Comparison of ENCODE assay signal across 19 cellular contexts in genomic region chr17:8466466-8466865, GRCh38. TPM values are rescaled to one million over a fixed set of nuclear protein-coding genes. Genes with fewer than 3 reads are reported as not detected.
DNase-seq lines count a peak whose midpoint lies in the region; ATAC-seq and TF ChIP-seq lines count a peak whose summit lies in the region.
"Had no signal": no experiment of that assay in that cellular context is flagged by ENCODE, and none has a peak within 500 bp of the region (broad histone marks: within the 10 kb centered on the region; RNA-seq: fewer than 3 reads in every experiment).

No MANE protein-coding gene starts in this region.

- H3K27me3 ChIP-seq in aorta (ENCODE audit: control insufficient read depth in 1 of 2, insufficient read depth in 2 of 2, low read length in 1 of 2), result no peaks in the 10 kb centered on the region
- H3K27me3 ChIP-seq: esophagus squamous epithelium had no signal

- H3K4me1 Mint-ChIP-seq in HFFc6 (ENCODE audit: low read depth), result peaks cover 47% of the 10 kb centered on the region
- H3K4me1 Mint-ChIP-seq: activated B cell treated with CpG ODN at 0.5 μM for 24 hours; activated CD4-positive, alpha-beta memory T cell treated with anti-CD3 and anti-CD28 coated beads, Interleukin-2, amount 10 ng/mL, durations not matched to agents 7 days and 5 days; activated naive CD4-positive, alpha-beta T cell treated with anti-CD3 and anti-CD28 coated beads, Interleukin-2, amount 10 ng/mL, durations not matched to agents 7 days and 5 days had no signal

- H3K9me3 ChIP-seq in aorta (ENCODE audit: control insufficient read depth, low read length), result no peaks in the 10 kb centered on the region
- H3K9me3 ChIP-seq: esophagus squamous epithelium had no signal

- no peak for TF ChIP-seq CTCF in HFFc6 (IDR thresholded peaks at IDR 0.05)

- H3K4me3 ChIP-seq in aorta (ENCODE audit: low read length in 2 of 2), result no peak overlapping the region
- H3K4me3 ChIP-seq: K562 had no signal

- peak overlapping the region; percentile 65; the same call in 1 of the 2 replicates for H3K27ac Mint-ChIP-seq in HFFc6
- H3K27ac Mint-ChIP-seq: activated B cell treated with CpG ODN at 0.5 μM for 24 hours; activated naive CD4-positive, alpha-beta T cell treated with anti-CD3 and anti-CD28 coated beads, Interleukin-2, amount 10 ng/mL, durations not matched to agents 7 days and 5 days; activated T-cell treated with anti-CD3 and anti-CD28 coated beads, Interleukin-2, amount 50 U/mL, for 24 hours; type B pancreatic cell had no signal

- peaks cover 0 to 1% of the 10 kb centered on the region in 2 donors for H3K36me3 ChIP-seq in aorta (ENCODE audit: control insufficient read depth in 1 of 2, insufficient read depth in 2 of 2, low read length in 1 of 2)

- 8 to 13% methylated on average over 3 of the region's 3 CpGs for WGBS in aorta, 2 donors

- H3K9me3 Mint-ChIP-seq in HFFc6, result no peaks in the 10 kb centered on the region
- H3K9me3 Mint-ChIP-seq: activated B cell treated with CpG ODN at 0.5 μM for 24 hours; activated CD4-positive, alpha-beta memory T cell treated with anti-CD3 and anti-CD28 coated beads, Interleukin-2, amount 10 ng/mL, durations not matched to agents 7 days and 5 days; activated naive CD4-positive, alpha-beta T cell treated with anti-CD3 and anti-CD28 coated beads, Interleukin-2, amount 10 ng/mL, durations not matched to agents 7 days and 5 days; activated T-cell treated with anti-CD3 and anti-CD28 coated beads, Interleukin-2, amount 50 U/mL, for 24 hours; type B pancreatic cell had no signal

- H3K27me3 Mint-ChIP-seq in HFFc6 (ENCODE audit: insufficient read depth), result peaks cover 2% of the 10 kb centered on the region
- H3K27me3 Mint-ChIP-seq: activated B cell treated with CpG ODN at 0.5 μM for 24 hours; activated CD4-positive, alpha-beta memory T cell treated with anti-CD3 and anti-CD28 coated beads, Interleukin-2, amount 10 ng/mL, durations not matched to agents 7 days and 5 days; activated naive CD4-positive, alpha-beta T cell treated with anti-CD3 and anti-CD28 coated beads, Interleukin-2, amount 10 ng/mL, durations not matched to agents 7 days and 5 days; activated T-cell treated with anti-CD3 and anti-CD28 coated beads, Interleukin-2, amount 50 U/mL, for 24 hours; type B pancreatic cell had no signal

- peak overlapping the region in 1 of 2 donors; percentile 61 for H3K27ac ChIP-seq in aorta (ENCODE audit: low read depth in 1 of 2, low read length in 2 of 2)

- intact Hi-C loops in aorta (cut with DNase I), result no loop called here

- H3K36me3 Mint-ChIP-seq in HFFc6 (ENCODE audit: low read depth), result peaks cover 21% of the 10 kb centered on the region

- peak; percentile 71 for DNase-seq in AG08396 (ENCODE audit: low spot score)
- DNase-seq in HFFc6, result peak; percentile 51
- DNase-seq in ecto neural progenitor cell (ENCODE audit: low spot score), result peak; percentile 35
- peak; percentile 84 for DNase-seq in myocyte (ENCODE audit: low read depth)
- DNase-seq in aorta, result no peak
- no peak for DNase-seq in NCI-H1048 (lab: John Stamatoyannopoulos, UW)
- no peak for DNase-seq in NCI-H2196 (lab: John Stamatoyannopoulos, UW; ENCODE audit: unreplicated experiment)
- DNase-seq: activated B cell treated with CpG ODN at 0.5 μM for 24 hours; activated CD4-positive, alpha-beta memory T cell treated with anti-CD3 and anti-CD28 coated beads, Interleukin-2, amount 10 ng/mL, durations not matched to agents 7 days and 5 days; activated naive CD4-positive, alpha-beta T cell treated with anti-CD3 and anti-CD28 coated beads, Interleukin-2, amount 10 ng/mL, durations not matched to agents 7 days and 5 days; activated T-cell treated with anti-CD3 and anti-CD28 coated beads, Interleukin-2, amount 50 U/mL, for 24 hours; esophagus squamous epithelium; left cardiac atrium; NCI-H2171; NCI-H748 treated with DMSO at 0.1 percent for 48 hours; stimulated activated naive CD4-positive, alpha-beta T cell had no signal

- ATAC-seq in aorta (ENCODE audit: low FRiP score) (no peak), GM21717 (IDR thresholded peaks at IDR 0.05; ENCODE audit: unreplicated experiment) (no peak)
- ATAC-seq: K562, left cardiac atrium had no signal

- H3K4me1 ChIP-seq in aorta (ENCODE audit: control insufficient read depth in 1 of 2, insufficient read depth in 2 of 2, low read length in 2 of 2), result peaks cover 0 to 3% of the 10 kb centered on the region in 2 donors

- H3K4me3 Mint-ChIP-seq in HFFc6, result no peak overlapping the region
- H3K4me3 Mint-ChIP-seq: activated B cell treated with CpG ODN at 0.5 μM for 24 hours; activated CD4-positive, alpha-beta memory T cell treated with anti-CD3 and anti-CD28 coated beads, Interleukin-2, amount 10 ng/mL, durations not matched to agents 7 days and 5 days; activated naive CD4-positive, alpha-beta T cell treated with anti-CD3 and anti-CD28 coated beads, Interleukin-2, amount 10 ng/mL, durations not matched to agents 7 days and 5 days; activated T-cell treated with anti-CD3 and anti-CD28 coated beads, Interleukin-2, amount 50 U/mL, for 24 hours; type B pancreatic cell had no signal

RNA-seq across cellular contexts. Expression of gene NDEL1, which starts 30.8 kb away (rescaled TPM):
- 10 to 100 TPM; 65.4 to 79.1 (median 69.2) TPM for total RNA-seq in HFFc6 (2021; fragmentation: NEBNext Ultra II Directional; extraction: Animal tissue kit (Norgen Biotek cat#: 25700))
- total RNA-seq in myocyte (71.1 and 74.7 TPM in 2 replicates), aorta (100 to 1,000 TPM; 110 to 135 TPM)
- polyA plus RNA-seq in myocyte (2012), result 58.5 TPM
- 10 to 100 TPM; 52.3 to 79.3 TPM for polyA plus RNA-seq in aorta

Comparison
In these comparisons a context has a peak if more than half of its experiments do, and no peak if none do; other contexts are left out.
1. DNase-seq: peak in AG08396 (single experiment), HFFc6 (single experiment), ecto neural progenitor cell (single experiment) and myocyte (single experiment); none in aorta (0 of 2), NCI-H1048 (single experiment) and NCI-H2196 (single experiment).